Comparison of ENCODE assay signal across 8 cellular contexts in genomic region chr1:10693152-10693496, GRCh38.
DNase-seq lines count a peak whose midpoint lies in the region; TF ChIP-seq lines count a peak whose summit lies in the region.

No MANE protein-coding gene starts in this region.

- H3K4me3 ChIP-seq in liver (ENCODE audit: low read depth in 1 of 3, low read length in 3 of 3): peak overlapping the region in 2 of 3 donors; percentile 78 to 87
- H3K4me3 ChIP-seq in stomach smooth muscle (ENCODE audit: low read length in 2 of 2): peak overlapping the region; percentile 65 to 81

- POLR2A ChIA-PET in activated CD4-positive, alpha-beta T cell treated with anti-CD3 and anti-CD28 coated beads, Interleukin-2, amount 10 ng/mL, durations not matched to agents 7 days and 5 days (lab: Charles Lee): interaction anchor here (0.6 kb wide), 1 partner anchor 272 kb away, joined by 4 read pairs; no protein-coding TSS in a partner anchor

- H3K4me1 ChIP-seq in liver (ENCODE audit: control insufficient read depth in 4 of 4, insufficient read depth in 4 of 4, low read length in 3 of 4) (peaks cover 0 to 22% (median 14%) of the 10 kb centered on the region in 4 donors), stomach smooth muscle (ENCODE audit: control insufficient read depth, insufficient read depth, low read length) (peaks cover 62% of the 10 kb centered on the region)

- no peaks in the 10 kb centered on the region for H3K36me3 Mint-ChIP-seq in activated CD4-positive, alpha-beta T cell treated with anti-CD3 and anti-CD28 coated beads, Interleukin-2, amount 10 ng/mL, durations not matched to agents 7 days and 5 days (ENCODE audit: low read depth)
- no peaks in the 10 kb centered on the region for H3K36me3 Mint-ChIP-seq in activated naive CD8-positive, alpha-beta T cell treated with anti-CD3 and anti-CD28 coated beads for 36 hours

- H3K36me3 ChIP-seq in liver (ENCODE audit: control insufficient read depth in 4 of 4, insufficient read depth in 3 of 4, low read depth in 1 of 4, low read length in 3 of 4): no peaks in the 10 kb centered on the region
- no peaks in the 10 kb centered on the region for H3K36me3 ChIP-seq in stomach smooth muscle (ENCODE audit: control insufficient read depth in 2 of 2, insufficient read depth in 2 of 2, low read length in 2 of 2)

- peak overlapping the region in 1 of 2 donors; percentile 88 for H3K27ac ChIP-seq in liver (ENCODE audit: low read depth in 1 of 2, low read length in 2 of 2)
- peak overlapping the region; percentile 80 for H3K27ac ChIP-seq in stomach smooth muscle (ENCODE audit: low read length)

- WGBS in liver: 75% methylated on average over 6 of the region's 6 CpGs

- H3K4me1 Mint-ChIP-seq in activated CD4-positive, alpha-beta T cell treated with anti-CD3 and anti-CD28 coated beads, Interleukin-2, amount 10 ng/mL, durations not matched to agents 7 days and 5 days: peaks cover 25% of the 10 kb centered on the region
- H3K4me1 Mint-ChIP-seq in activated naive CD8-positive, alpha-beta T cell treated with anti-CD3 and anti-CD28 coated beads for 36 hours: peaks cover 31% of the 10 kb centered on the region

- CTCF ChIA-PET in activated CD4-positive, alpha-beta T cell treated with anti-CD3 and anti-CD28 coated beads, Interleukin-2, amount 10 ng/mL, durations not matched to agents 7 days and 5 days (lab: Charles Lee): interaction anchor here (0.7 to 1.2 kb wide), 2 partner anchors 14 to 199 kb away, joined by 3 read pairs; no protein-coding TSS in a partner anchor

- peak overlapping the region in 1 of 2 donors; percentile 59 for H3K9ac ChIP-seq in liver (ENCODE audit: low read depth in 1 of 2, low read length in 2 of 2)
- H3K9ac ChIP-seq in stomach smooth muscle (ENCODE audit: low read length in 2 of 2): peak overlapping the region; percentile 71 to 82

- H3K27ac Mint-ChIP-seq in activated CD4-positive, alpha-beta T cell treated with anti-CD3 and anti-CD28 coated beads, Interleukin-2, amount 10 ng/mL, durations not matched to agents 7 days and 5 days: peak overlapping the region; percentile 93
- H3K27ac Mint-ChIP-seq in activated naive CD8-positive, alpha-beta T cell treated with anti-CD3 and anti-CD28 coated beads for 36 hours: peak overlapping the region; percentile 76

- H3K27me3 ChIP-seq in liver (ENCODE audit: control insufficient read depth in 4 of 4, insufficient read depth in 4 of 4, low read length in 3 of 4) (no peaks in the 10 kb centered on the region), stomach smooth muscle (ENCODE audit: control insufficient read depth in 1 of 2, insufficient read depth in 2 of 2, low read length in 2 of 2) (no peaks in the 10 kb centered on the region)

- no peaks in the 10 kb centered on the region for H3K9me3 Mint-ChIP-seq in activated CD4-positive, alpha-beta T cell treated with anti-CD3 and anti-CD28 coated beads, Interleukin-2, amount 10 ng/mL, durations not matched to agents 7 days and 5 days
- no peaks in the 10 kb centered on the region for H3K9me3 Mint-ChIP-seq in activated naive CD8-positive, alpha-beta T cell treated with anti-CD3 and anti-CD28 coated beads for 36 hours

- no peak for DNase-seq in activated CD4-positive, alpha-beta T cell treated with anti-CD3 and anti-CD28 coated beads, Interleukin-2, amount 10 ng/mL, durations not matched to agents 7 days and 5 days
- DNase-seq in activated CD4-positive, alpha-beta T cell treated with anti-CD3 and anti-CD28 coated beads, Interleukin-2, amount 50 U/mL, for 1 hour: no peak
- DNase-seq in activated naive CD8-positive, alpha-beta T cell treated with anti-CD3 and anti-CD28 coated beads for 36 hours: no peak
- DNase-seq in NCI-H510A (lab: John Stamatoyannopoulos, UW) (no peak), iPS-NIHi11 (ENCODE audit: low spot score) (no peak)
- DNase-seq in activated CD4-positive, CD25-positive, alpha-beta regulatory T cell (lab: John Stamatoyannopoulos, UW): no peak

- H3K9me3 ChIP-seq in liver (ENCODE audit: control insufficient read depth in 4 of 4, low read length in 3 of 4) (no peaks in the 10 kb centered on the region), stomach smooth muscle (ENCODE audit: control insufficient read depth in 2 of 2, low read length in 2 of 2) (no peaks in the 10 kb centered on the region)

- peaks cover 12% of the 10 kb centered on the region for H3K27me3 Mint-ChIP-seq in activated CD4-positive, alpha-beta T cell treated with anti-CD3 and anti-CD28 coated beads, Interleukin-2, amount 10 ng/mL, durations not matched to agents 7 days and 5 days
- H3K27me3 Mint-ChIP-seq in activated naive CD8-positive, alpha-beta T cell treated with anti-CD3 and anti-CD28 coated beads for 36 hours: no peaks in the 10 kb centered on the region

- TF ChIP-seq CTCF in liver (IDR thresholded peaks at IDR 0.05; ENCODE audit: low read depth, low read length, missing input control): no peak

- peak overlapping the region; percentile 86 for H3K4me3 Mint-ChIP-seq in activated CD4-positive, alpha-beta T cell treated with anti-CD3 and anti-CD28 coated beads, Interleukin-2, amount 10 ng/mL, durations not matched to agents 7 days and 5 days
- H3K4me3 Mint-ChIP-seq in activated naive CD8-positive, alpha-beta T cell treated with anti-CD3 and anti-CD28 coated beads for 36 hours: peak overlapping the region; percentile 81

- TF ChIP-seq RAD21 in liver (IDR thresholded peaks at IDR 0.05): no peak

TF ChIP-seq in liver, 16 proteins besides CTCF, POLR2A, EP300 and RAD21:
- TF ChIP-seq ZBTB33 (IDR thresholded peaks at IDR 0.05): no peak
- TF ChIP-seq HNF4A (conservative IDR thresholded peaks at IDR 0.05): no peak
- no peak for TF ChIP-seq TAF1 (conservative IDR thresholded peaks at IDR 0.05)
- TF ChIP-seq YY1 (IDR thresholded peaks at IDR 0.05): no peak
- no peak for TF ChIP-seq HNF4G (IDR thresholded peaks at IDR 0.05)
- TF ChIP-seq REST (IDR thresholded peaks at IDR 0.05): no peak
- TF ChIP-seq EGR1 (IDR thresholded peaks at IDR 0.05; ENCODE audit: low read depth in 2 of 2): no peak
- TF ChIP-seq RXRA (IDR thresholded peaks at IDR 0.05): no peak
- no peak for TF ChIP-seq JUND (IDR thresholded peaks at IDR 0.05)
- TF ChIP-seq ATF3 (IDR thresholded peaks at IDR 0.05): no peak
- no peak for TF ChIP-seq SP1 (IDR thresholded peaks at IDR 0.05)
- TF ChIP-seq FOXA2 (IDR thresholded peaks at IDR 0.05): no peak
- TF ChIP-seq GABPA (IDR thresholded peaks at IDR 0.05 in 1 of 2, conservative IDR thresholded peaks at IDR 0.05 in 1 of 2): no peak
